Comparison of ENCODE assay signal across 1 cellular context in genomic region chr20:19734811-19735210, GRCh38.
TF ChIP-seq lines count a peak whose summit lies in the region.

No MANE protein-coding gene starts in this region.

TF ChIP-seq in IMR-90, 13 proteins besides CTCF, POLR2A, EP300 and RAD21:
- no peak for TF ChIP-seq MAZ (IDR thresholded peaks at IDR 0.05; ENCODE audit: borderline replicate concordance, low read depth, low read length)
- TF ChIP-seq FOS (IDR thresholded peaks at IDR 0.05; ENCODE audit: low read depth, low read length) = no peak
- TF ChIP-seq MAFK (IDR thresholded peaks at IDR 0.05; ENCODE audit: low read depth, low read length) = no peak
- TF ChIP-seq RCOR1 (IDR thresholded peaks at IDR 0.05; ENCODE audit: insufficient replicate concordance, low read length) = no peak
- TF ChIP-seq NFE2L2 (IDR thresholded peaks at IDR 0.05; ENCODE audit: low read depth, low read length) = no peak
- no peak for TF ChIP-seq SMC3 (IDR thresholded peaks at IDR 0.05; ENCODE audit: low read depth, low read length)
- TF ChIP-seq MXI1 (IDR thresholded peaks at IDR 0.05; ENCODE audit: borderline replicate concordance, low read depth, low read length) = no peak
- TF ChIP-seq BHLHE40 (IDR thresholded peaks at IDR 0.05; ENCODE audit: low read depth, low read length) = no peak
- no peak for TF ChIP-seq CEBPB (IDR thresholded peaks at IDR 0.05; ENCODE audit: low read depth, low read length)
- TF ChIP-seq, protein P1, sequence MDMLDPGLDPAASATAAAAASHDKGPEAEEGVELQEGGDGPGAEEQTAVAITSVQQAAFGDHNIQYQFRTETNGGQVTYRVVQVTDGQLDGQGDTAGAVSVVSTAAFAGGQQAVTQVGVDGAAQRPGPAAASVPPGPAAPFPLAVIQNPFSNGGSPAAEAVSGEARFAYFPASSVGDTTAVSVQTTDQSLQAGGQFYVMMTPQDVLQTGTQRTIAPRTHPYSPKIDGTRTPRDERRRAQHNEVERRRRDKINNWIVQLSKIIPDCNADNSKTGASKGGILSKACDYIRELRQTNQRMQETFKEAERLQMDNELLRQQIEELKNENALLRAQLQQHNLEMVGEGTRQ (IDR thresholded peaks at IDR 0.05; ENCODE audit: low read depth, low read length) = no peak
- no peak for TF ChIP-seq CHD1 (IDR thresholded peaks at IDR 0.05; ENCODE audit: low read depth, low read length)
